In the genomic region with DNA sequence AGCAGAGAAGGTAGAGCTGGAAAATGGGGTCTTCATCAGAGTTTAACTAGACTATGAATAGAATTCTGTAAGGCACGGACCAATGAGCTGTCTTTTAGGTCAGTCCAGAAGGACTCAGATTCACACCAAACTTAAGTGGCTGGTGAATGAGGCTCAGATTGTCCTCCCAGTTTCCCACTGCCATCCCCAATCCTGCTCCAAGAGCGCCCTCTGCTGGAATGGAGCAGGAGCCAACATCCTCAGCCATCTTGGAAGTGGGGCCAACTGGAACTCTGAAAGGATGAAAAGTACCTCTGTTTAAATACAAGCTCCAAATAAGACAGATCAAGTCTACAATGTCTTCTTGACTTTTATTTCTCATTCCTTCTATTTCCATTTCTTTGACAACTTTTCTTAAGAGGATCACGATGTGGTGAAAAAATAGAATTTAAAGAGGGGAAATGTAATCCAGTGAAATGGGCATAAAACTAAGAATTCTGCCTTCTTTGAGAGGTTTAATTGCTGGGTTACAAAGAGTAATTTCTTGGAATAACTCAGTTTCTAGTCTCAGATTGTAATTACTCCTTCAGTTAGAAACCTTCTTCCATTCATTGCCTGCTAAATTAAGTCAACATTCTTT, we compare ENCODE assay signal across 8 cellular contexts.
DNase-seq lines count a peak whose midpoint lies in the region; ATAC-seq and TF ChIP-seq lines count a peak whose summit lies in the region.
"Had no signal": no experiment of that assay in that cellular context is flagged by ENCODE, and none has a peak within 500 bp of the region (broad histone marks: within the 10 kb centered on the region; RNA-seq: fewer than 3 reads in every experiment).

No MANE protein-coding gene starts in this region.

- ATAC-seq in GM18498 (IDR thresholded peaks at IDR 0.05; ENCODE audit: unreplicated experiment): peak; percentile 64
- ATAC-seq in activated T-cell treated with anti-CD3 and anti-CD28 coated beads, Interleukin-2, amount 50 U/mL, for 72 hours (replicated peaks in 1 of 2): peak; percentile 55 to 67

- no peaks in the 10 kb centered on the region for H3K9me3 Mint-ChIP-seq in activated T-cell treated with anti-CD3 and anti-CD28 coated beads, Interleukin-2, amount 50 U/mL, for 72 hours

- peak; percentile 73 to 76 for DNase-seq in Kasumi-1 (lab: John Stamatoyannopoulos, UW)
- peak; percentile 75 to 90 (median 78) for DNase-seq in Peyer's patch
- DNase-seq in activated T-cell treated with anti-CD3 and anti-CD28 coated beads, Interleukin-2, amount 50 U/mL, for 72 hours: peak; percentile 77 to 85
- peak; percentile 91 for DNase-seq in fibroblast of the aortic adventitia (ENCODE audit: low read depth)
- peak; percentile 63 for DNase-seq in non-pigmented ciliary epithelial cell (ENCODE audit: low read depth)
- peak; percentile 13 to 91 (median 79) for DNase-seq in substantia nigra (lab: John Stamatoyannopoulos, UW)

- no peaks in the 10 kb centered on the region for H3K36me3 Mint-ChIP-seq in activated T-cell treated with anti-CD3 and anti-CD28 coated beads, Interleukin-2, amount 50 U/mL, for 72 hours (ENCODE audit: insufficient read depth in 2 of 2)

- TF ChIP-seq CTCF in Peyer's patch (IDR thresholded peaks at IDR 0.05) (peak; percentile 79 to 96 (median 93)), fibroblast of the aortic adventitia (IDR thresholded peaks at IDR 0.05; ENCODE audit: insufficient read depth, low read length) (peak; percentile 98)

- H3K27ac Mint-ChIP-seq in activated T-cell treated with anti-CD3 and anti-CD28 coated beads, Interleukin-2, amount 50 U/mL, for 72 hours: no peak overlapping the region

- H3K9me3 ChIP-seq in Peyer's patch: no peaks in the 10 kb centered on the region

- peaks cover 0 to 13% (median 3%) of the 10 kb centered on the region in 4 donors for H3K4me1 ChIP-seq in Peyer's patch

- H3K36me3 ChIP-seq in Peyer's patch: no peaks in the 10 kb centered on the region

- H3K27me3 ChIP-seq in Peyer's patch: no peaks in the 10 kb centered on the region

- peaks cover 40% of the 10 kb centered on the region for H3K4me1 Mint-ChIP-seq in activated T-cell treated with anti-CD3 and anti-CD28 coated beads, Interleukin-2, amount 50 U/mL, for 72 hours (ENCODE audit: low read depth)

- H3K4me3 ChIP-seq in Peyer's patch (no peak overlapping the region), fibroblast of the aortic adventitia (ENCODE audit: low read depth, low read length) (no peak overlapping the region)
- H3K4me3 ChIP-seq: skin epidermis had no signal

- TF ChIP-seq POLR2A in Peyer's patch (IDR thresholded peaks at IDR 0.05): no peak

- no peaks in the 10 kb centered on the region for H3K27me3 Mint-ChIP-seq in activated T-cell treated with anti-CD3 and anti-CD28 coated beads, Interleukin-2, amount 50 U/mL, for 72 hours (ENCODE audit: low read depth)

- H3K27ac ChIP-seq in Peyer's patch: no peak overlapping the region
- H3K27ac ChIP-seq in substantia nigra (ENCODE audit: low read depth, low read length, poor library complexity, severe bottlenecking): peak overlapping the region; percentile 49

- no peak overlapping the region for H3K4me3 Mint-ChIP-seq in activated T-cell treated with anti-CD3 and anti-CD28 coated beads, Interleukin-2, amount 50 U/mL, for 72 hours
